In genomic region chr7:36598056-36598675, GRCh38 we compare ENCODE assay signal across 23 cellular contexts.
DNase-seq lines count a peak whose midpoint lies in the region; ATAC-seq and TF ChIP-seq lines count a peak whose summit lies in the region.
"Had no signal": no experiment of that assay in that cellular context is flagged by ENCODE, and none has a peak within 500 bp of the region (broad histone marks: within the 10 kb centered on the region; RNA-seq: fewer than 3 reads in every experiment).

No MANE protein-coding gene starts in this region.

- DNase-seq in HCT116 (ENCODE audit: low read depth, low spot score) (no peak), SK-N-SH (no peak), epithelial cell of esophagus (ENCODE audit: low read depth) (peak; percentile 21), natural killer cell (no peak), SHP77 (lab: John Stamatoyannopoulos, UW) (no peak), dorsolateral prefrontal cortex (no peak)
- DNase-seq: activated CD4-positive, alpha-beta T cell treated with anti-CD3 and anti-CD28 coated beads for 4 hours; activated naive CD4-positive, alpha-beta T cell treated with anti-CD3 and anti-CD28 coated beads for 36 hours; aorta; cerebellar nuclear complex; MM.1S; NCI-H1436; NCI-H524 treated with DMSO at 0.1 percent for 48 hours; pancreas; right cardiac atrium; stimulated activated CD8-positive, alpha-beta memory T cell treated with anti-CD3 and anti-CD28 coated beads, Interleukin-4, amount 100 ng/mL, for 48 hours; SW 1271; upper lobe of right lung had no signal

- no peaks in the 10 kb centered on the region for H3F3A ChIP-seq in SK-N-SH (replicated peaks; ENCODE audit: insufficient read depth)

- TF ChIP-seq RAD21 in HCT116 (IDR thresholded peaks at IDR 0.05; ENCODE audit: low read depth) (no peak), SK-N-SH (IDR thresholded peaks at IDR 0.05; ENCODE audit: low read length) (no peak)

- RAD21 ChIA-PET in HCT116 (lab: Charles Lee; ENCODE audit: low non-redundant PET in 1 of 2, low total read pairs in 2 of 2, uncharacterized antibody in 2 of 2, unreplicated experiment in 2 of 2), result no interaction called here

- no peaks in the 10 kb centered on the region for H3K9me3 Mint-ChIP-seq in natural killer cell
- H3K9me3 Mint-ChIP-seq: activated naive CD4-positive, alpha-beta T cell treated with anti-CD3 and anti-CD28 coated beads for 36 hours had no signal

- 73% methylated on average over 3 of the region's 3 CpGs for WGBS in SK-N-SH (ENCODE audit: low lambda C conversion rate)

- no peaks in the 10 kb centered on the region for H3K36me3 ChIP-seq in HCT116 (ENCODE audit: control insufficient read depth in 1 of 2, insufficient read depth in 2 of 2, low read length in 2 of 2)
- no peaks in the 10 kb centered on the region for H3K36me3 ChIP-seq in SK-N-SH (replicated peaks in 1 of 2; ENCODE audit: control insufficient read depth in 1 of 2, insufficient read depth in 2 of 2, low read length in 1 of 2)
- H3K36me3 ChIP-seq: HAP-1, pancreas, upper lobe of right lung had no signal

- no peak for TF ChIP-seq CTCF in HCT116 (IDR thresholded peaks at IDR 0.05 in 2 of 3, conservative IDR thresholded peaks at IDR 0.05 in 1 of 3; ENCODE audit: borderline replicate concordance in 1 of 3, insufficient read depth in 1 of 3, low read depth in 2 of 3, low read length in 2 of 3)
- no peak for TF ChIP-seq CTCF in SK-N-SH (IDR thresholded peaks at IDR 0.05)
- TF ChIP-seq CTCF in epithelial cell of esophagus (IDR thresholded peaks at IDR 0.05; ENCODE audit: insufficient read depth, low read depth, low read length, missing control alignments), result no peak
- no peak for TF ChIP-seq CTCF in natural killer cell (IDR thresholded peaks at IDR 0.05)
- no peak for TF ChIP-seq CTCF in dorsolateral prefrontal cortex (IDR thresholded peaks at IDR 0.05 in 54 of 56, conservative IDR thresholded peaks at IDR 0.05 in 2 of 56; ENCODE audit: low read depth in 1 of 56, partially characterized antibody in 56 of 56)

- peak overlapping the region; percentile 83 to 91 for H3K27ac Mint-ChIP-seq in natural killer cell
- H3K27ac Mint-ChIP-seq: activated naive CD4-positive, alpha-beta T cell treated with anti-CD3 and anti-CD28 coated beads for 36 hours; B cell had no signal

- intact Hi-C loops in HCT116 (cut with micrococcal nuclease), result no loop called here
- intact Hi-C loops in natural killer cell (cut with micrococcal nuclease), result no loop called here
- intact Hi-C loops in dorsolateral prefrontal cortex (cut with DNase I), result loop anchor here in 1 of 2 donors (10.0 kb wide), 1 partner anchor 73 kb away; no protein-coding TSS in a partner anchor

- H2AFZ ChIP-seq in HCT116 (ENCODE audit: low read depth, low read length, poor library complexity, severe bottlenecking) (no peak overlapping the region), SK-N-SH (ENCODE audit: low read depth) (no peak overlapping the region)

- TF ChIP-seq POLR2A in HCT116 (IDR thresholded peaks at IDR 0.05; ENCODE audit: borderline replicate concordance, extremely low read depth, insufficient read depth, insufficient read length), result no peak

- H3K4me1 ChIP-seq in HCT116 (ENCODE audit: control insufficient read depth in 1 of 2, insufficient read depth in 2 of 2, low read length in 2 of 2) (peaks cover 0 to 8% of the 10 kb centered on the region in 2 experiments; a peak in 2 of 4 replicates), SK-N-SH (ENCODE audit: control insufficient read depth in 1 of 2, insufficient read depth in 2 of 2, low read depth in 1 of 2, low read length in 1 of 2) (peaks cover 0 to 6% of the 10 kb centered on the region in 2 experiments; a peak in 1 of 4 replicates)

- POLR2A ChIA-PET in HCT116 (lab: Charles Lee) (no interaction called here), SK-N-SH (lab: Yijun Ruan, JAX) (no interaction called here)

- no peak for ATAC-seq in HCT116
- ATAC-seq in natural killer cell, result no peak
- no peak for ATAC-seq in GM18858 (IDR thresholded peaks at IDR 0.05; ENCODE audit: unreplicated experiment)
- ATAC-seq: pancreas, right cardiac atrium, upper lobe of right lung had no signal

- H3K9ac ChIP-seq in HCT116 (ENCODE audit: low read length) (no peak overlapping the region), SK-N-SH (no peak overlapping the region)

- H3K27ac ChIP-seq in HCT116 (ENCODE audit: low read depth, low read length) (no peak overlapping the region), SK-N-SH (ENCODE audit: low read depth in 2 of 2, low read length in 1 of 2) (no peak overlapping the region), dorsolateral prefrontal cortex (no peak overlapping the region)
- H3K27ac ChIP-seq: HL-60, pancreas, upper lobe of right lung had no signal

- H3K9me3 ChIP-seq in HCT116 (ENCODE audit: control insufficient read depth in 1 of 2, insufficient read depth in 1 of 2, low read depth in 1 of 2, low read length in 2 of 2) (no peaks in the 10 kb centered on the region), SK-N-SH (no peaks in the 10 kb centered on the region)
- H3K9me3 ChIP-seq: HAP-1, pancreas, upper lobe of right lung had no signal

- H4K20me1 ChIP-seq in HCT116 (ENCODE audit: insufficient read depth) (no peaks in the 10 kb centered on the region), SK-N-SH (ENCODE audit: insufficient read depth) (no peaks in the 10 kb centered on the region)

- H3K79me2 ChIP-seq in HCT116 (ENCODE audit: insufficient read depth, low read length) (no peaks in the 10 kb centered on the region), SK-N-SH (ENCODE audit: insufficient read depth) (no peaks in the 10 kb centered on the region)

- H3K27me3 Mint-ChIP-seq in natural killer cell (ENCODE audit: low read depth in 2 of 2), result no peaks in the 10 kb centered on the region

- peaks cover 7% of the 10 kb centered on the region for H3K36me3 Mint-ChIP-seq in natural killer cell

- peaks cover 46 to 54% of the 10 kb centered on the region in 2 donors for H3K4me1 Mint-ChIP-seq in natural killer cell
- H3K4me1 Mint-ChIP-seq: B cell had no signal

- H3K4me2 ChIP-seq in HCT116 (ENCODE audit: low read length), result no peak overlapping the region
- H3K4me2 ChIP-seq in SK-N-SH, result no peak overlapping the region

- H3K9me2 ChIP-seq in HCT116 (ENCODE audit: insufficient read depth), result no peaks in the 10 kb centered on the region
- H3K9me2 ChIP-seq in SK-N-SH, result no peaks in the 10 kb centered on the region

- H3K4me3 Mint-ChIP-seq in natural killer cell, result no peak overlapping the region
- H3K4me3 Mint-ChIP-seq: activated naive CD4-positive, alpha-beta T cell treated with anti-CD3 and anti-CD28 coated beads for 36 hours; B cell had no signal

- no peaks in the 10 kb centered on the region for H3K27me3 ChIP-seq in HCT116 (ENCODE audit: insufficient read depth, low read length)
- H3K27me3 ChIP-seq in SK-N-SH (ENCODE audit: insufficient read depth), result no peaks in the 10 kb centered on the region
- no peaks in the 10 kb centered on the region for H3K27me3 ChIP-seq in dorsolateral prefrontal cortex
- H3K27me3 ChIP-seq: pancreas, upper lobe of right lung had no signal

- BruUV-seq in HCT116 (replicated peaks; lab: Mats Ljungman, UMichigan), result no TSS peak

- TF ChIP-seq EP300 in SK-N-SH (IDR thresholded peaks at IDR 0.05; ENCODE audit: borderline replicate concordance in 1 of 2, low read depth in 1 of 2, low read length in 1 of 2), result no peak

- CTCF ChIA-PET in HCT116 (lab: Charles Lee), result no interaction called here
- CTCF ChIA-PET in SK-N-SH (lab: Yijun Ruan, JAX), result interaction anchor here (1.0 to 1.5 kb wide), 2 partner anchors 13 to 110 kb away, joined by 3 to 4 read pairs; no protein-coding TSS in a partner anchor

- H3K4me3 ChIP-seq in HCT116 (replicated peaks in 1 of 2; ENCODE audit: low read depth in 1 of 2, low read length in 2 of 2), result no peak overlapping the region
- no peak overlapping the region for H3K4me3 ChIP-seq in SK-N-SH (ENCODE audit: low read depth in 2 of 2, low read length in 1 of 2)
- H3K4me3 ChIP-seq in epithelial cell of esophagus (ENCODE audit: low read length), result no peak overlapping the region
- no peak overlapping the region for H3K4me3 ChIP-seq in dorsolateral prefrontal cortex
- H3K4me3 ChIP-seq: HAP-1, lung, pancreas, upper lobe of right lung had no signal

TF ChIP-seq in HCT116, 20 proteins besides CTCF, POLR2A, EP300 and RAD21 (continues in another document):
- TF ChIP-seq EGR1 (IDR thresholded peaks at IDR 0.05; ENCODE audit: low read depth), result no peak

TF ChIP-seq in SK-N-SH, 30 proteins besides CTCF, POLR2A, EP300 and RAD21:
- peak; percentile 89 for TF ChIP-seq REST (IDR thresholded peaks at IDR 0.05; ENCODE audit: low read depth, low read length)
- TF ChIP-seq FOSL2 (IDR thresholded peaks at IDR 0.05; ENCODE audit: borderline replicate concordance, low read depth), result no peak
- no peak for TF ChIP-seq MAX (IDR thresholded peaks at IDR 0.05; ENCODE audit: low read depth)
- no peak for TF ChIP-seq YY1 (IDR thresholded peaks at IDR 0.05; ENCODE audit: low read depth)
TF ChIP-seq in SK-N-SH: peak in this region for 1.

Comparison
In these comparisons a context has a peak if more than half of its experiments do, and no peak if none do; other contexts are left out.
1. Of the 11 proteins assayed by ChIP-seq in both SK-N-SH and HCT116: peak only in SK-N-SH: none; only in HCT116: none; in both: REST; in neither: 10.